In the genomic region with DNA sequence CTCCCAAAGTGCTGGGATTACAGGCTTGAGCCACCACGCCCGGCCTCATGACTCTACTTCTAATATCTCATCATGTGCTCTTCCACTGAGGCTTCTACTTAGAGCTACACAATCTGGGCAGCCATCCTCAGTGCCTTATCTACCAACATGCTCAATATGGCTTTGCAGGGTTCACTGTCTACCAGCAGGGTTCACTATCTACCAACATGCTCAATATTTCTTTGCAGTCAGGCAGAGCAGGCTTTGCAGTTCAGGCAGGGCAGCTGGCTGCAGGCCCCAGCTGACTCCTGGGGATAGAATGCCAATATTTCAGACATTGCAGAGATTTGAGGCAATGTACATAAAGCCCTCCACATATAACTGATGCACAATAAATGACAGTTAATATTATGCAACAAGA, we compare ENCODE assay signal across 8 cellular contexts. TPM values are rescaled to one million over a fixed set of nuclear protein-coding genes. Genes with fewer than 3 reads are reported as not detected.
A peak's percentile ranks its signal among the peaks of the same experiment; 100 is the strongest.
DNase-seq lines count a peak whose midpoint lies in the region; ATAC-seq and TF ChIP-seq lines count a peak whose summit lies in the region.

No MANE protein-coding gene starts in this region.

- no peaks in the 10 kb centered on the region for H3K9me3 Mint-ChIP-seq in neural crest cell

- H3K4me3 ChIP-seq in dorsolateral prefrontal cortex, result no peak overlapping the region

- peaks cover 3% of the 10 kb centered on the region for H3K36me3 Mint-ChIP-seq in neural crest cell (ENCODE audit: low read depth)

- no peaks in the 10 kb centered on the region for H3K4me1 Mint-ChIP-seq in neural crest cell

- H3K27ac ChIP-seq in dorsolateral prefrontal cortex, result no peak overlapping the region

- H3K27ac Mint-ChIP-seq in neural crest cell (ENCODE audit: unreplicated experiment), result no peak overlapping the region

- peak; percentile 42 to 51 for DNase-seq in AML-193 (lab: John Stamatoyannopoulos, UW)
- peak; percentile 21 for DNase-seq in NCI-H69 (lab: John Stamatoyannopoulos, UW)
- DNase-seq in dorsolateral prefrontal cortex, result no peak
- DNase-seq in neural crest cell (ENCODE audit: low read depth, low spot score), result peak; percentile 10
- no peak for DNase-seq in NCI-H345 treated with DMSO at 0.1 percent for 48 hours (lab: John Stamatoyannopoulos, UW; ENCODE audit: unreplicated experiment)
- no peak for DNase-seq in activated T-cell treated with anti-CD3 and anti-CD28 coated beads, Interleukin-2, amount 50 U/mL, for 1 hour

- no peaks in the 10 kb centered on the region for H3K27me3 Mint-ChIP-seq in neural crest cell (ENCODE audit: low read depth)

- peak in 45 of 56 donors; percentile 6 to 60 (median 29) for TF ChIP-seq CTCF in dorsolateral prefrontal cortex (IDR thresholded peaks at IDR 0.05 in 54 of 56, conservative IDR thresholded peaks at IDR 0.05 in 2 of 56; ENCODE audit: low read depth in 1 of 56, partially characterized antibody in 56 of 56)
- peak; percentile 63 for TF ChIP-seq CTCF in neural crest cell (conservative IDR thresholded peaks at IDR 0.05)

- H3K27me3 ChIP-seq in dorsolateral prefrontal cortex, result no peaks in the 10 kb centered on the region

- intact Hi-C loops in dorsolateral prefrontal cortex (cut with DNase I), result loop anchor here in 1 of 2 donors (5.0 kb wide), 1 partner anchor 157 kb away; no protein-coding TSS in a partner anchor

- ATAC-seq in GM19023 (IDR thresholded peaks at IDR 0.05; ENCODE audit: unreplicated experiment) (peak; percentile 50), HG02571 (IDR thresholded peaks at IDR 0.05; ENCODE audit: unreplicated experiment) (no peak)

- H3K4me3 Mint-ChIP-seq in neural crest cell, result no peak overlapping the region

RNA-seq across cellular contexts. Expression of a gene that starts 47.5 kb away (rescaled TPM):
- total RNA-seq in dorsolateral prefrontal cortex (10 to 100 TPM; 29.7 to 60.9 (median 40.7) TPM), neural crest cell (37.3 and 37.9 TPM in 2 replicates)

Comparison
In these comparisons a context has a peak if more than half of its experiments do, and no peak if none do; other contexts are left out.
1. DNase-seq: peak in AML-193 (2 of 2), NCI-H69 (single experiment) and neural crest cell (single experiment); none in dorsolateral prefrontal cortex (0 of 10), NCI-H345 treated with DMSO at 0.1 percent for 48 hours (single experiment) and activated T-cell treated with anti-CD3 and anti-CD28 coated beads, Interleukin-2, amount 50 U/mL, for 1 hour (single experiment).